Comparison of ENCODE assay signal across 28 cellular contexts in genomic region chr10:110965216-110965615, GRCh38.
"Had no signal": no experiment of that assay in that cellular context is flagged by ENCODE, and none has a peak within 500 bp of the region (broad histone marks: within the 10 kb centered on the region; RNA-seq: fewer than 3 reads in every experiment).

No MANE protein-coding gene starts in this region.

- H3K27me3 ChIP-seq: colonic mucosa, esophagus squamous epithelium, gastrocnemius medialis, heart right ventricle, left lung had no signal

- FAIRE-seq: endometrium, kidney had no signal

- H3K36me3 Mint-ChIP-seq: mesothelial cell of epicardium had no signal

- ATAC-seq: effector memory CD8-positive, alpha-beta T cell; esophagus mucosa; gastrocnemius medialis; heart right ventricle; left lung; left ventricle myocardium superior; lower lobe of right lung; mucosa of descending colon had no signal

- H3K9me3 Mint-ChIP-seq: dendritic cell treated with granulocyte-macrophage colony-stimulating factor and Interleukin-4, amounts not matched to agents 40 ng/mL and 50 ng/mL, for 4 days; effector memory CD8-positive, alpha-beta T cell; endodermal cell; mesothelial cell of epicardium; naive B cell had no signal

- H3K27me3 Mint-ChIP-seq: dendritic cell treated with granulocyte-macrophage colony-stimulating factor and Interleukin-4, amounts not matched to agents 40 ng/mL and 50 ng/mL, for 4 days; effector memory CD8-positive, alpha-beta T cell; naive B cell had no signal

- H3K27ac Mint-ChIP-seq: dendritic cell treated with granulocyte-macrophage colony-stimulating factor and Interleukin-4, amounts not matched to agents 40 ng/mL and 50 ng/mL, for 4 days; effector memory CD8-positive, alpha-beta T cell; endodermal cell had no signal

- H3K9me3 ChIP-seq: colonic mucosa, esophagus squamous epithelium, gastrocnemius medialis, heart right ventricle, left lung, lower lobe of right lung, mucosa of descending colon had no signal

- DNase-seq: colonic mucosa; cortex of kidney; effector CD8-positive, alpha-beta T cell; effector memory CD8-positive, alpha-beta T cell; endodermal cell; erythroblast; esophagus squamous epithelium; foreskin fibroblast; foreskin melanocyte; gastrocnemius medialis; glutamatergic neuron; head of caudate nucleus; heart right ventricle; hippocampal formation; islet precursor cell; kidney; kidney glomerular epithelial cell; left lung; left ventricle myocardium superior; lower lobe of right lung; mesenchymal stem cell; mucosa of descending colon; naive B cell had no signal

- H3K27ac ChIP-seq: colonic mucosa, epithelial cell of prostate, esophagus squamous epithelium, gastrocnemius medialis, heart right ventricle, left lung, lower lobe of right lung had no signal

- H3K4me3 Mint-ChIP-seq: dendritic cell treated with granulocyte-macrophage colony-stimulating factor and Interleukin-4, amounts not matched to agents 40 ng/mL and 50 ng/mL, for 4 days; effector memory CD8-positive, alpha-beta T cell; endodermal cell; mesothelial cell of epicardium; naive B cell had no signal

- H3K4me1 Mint-ChIP-seq: endodermal cell had no signal
